In the genomic region with DNA sequence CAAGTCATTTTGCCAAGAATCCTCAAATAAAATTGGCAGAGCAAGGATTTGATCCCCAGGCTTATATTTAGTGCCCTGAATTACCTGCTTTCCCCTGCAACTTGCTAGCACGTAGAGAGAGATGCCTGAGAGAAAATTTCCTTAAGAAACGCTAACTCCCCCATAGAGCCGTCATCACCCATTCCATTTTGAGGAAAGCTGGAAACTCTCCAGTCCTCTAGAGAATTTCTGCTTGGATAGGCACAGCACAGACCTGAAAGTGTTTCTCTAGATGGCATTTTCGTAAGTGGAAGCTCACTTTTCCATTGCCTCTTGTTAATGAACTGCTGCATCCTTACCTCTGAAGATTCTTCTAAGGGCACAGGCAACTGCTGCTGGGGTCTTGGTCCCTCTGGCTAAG, we compare ENCODE assay signal across 21 cellular contexts.
DNase-seq lines count a peak whose midpoint lies in the region; TF ChIP-seq lines count a peak whose summit lies in the region.
"Had no signal": no experiment of that assay in that cellular context is flagged by ENCODE, and none has a peak within 500 bp of the region (broad histone marks: within the 10 kb centered on the region; RNA-seq: fewer than 3 reads in every experiment).

No MANE protein-coding gene starts in this region.

- 87% methylated on average over 4 of the region's 4 CpGs for WGBS in hepatocyte (ENCODE audit: low lambda C conversion rate, missing lambda C conversion rate)

- TF ChIP-seq CTCF in fibroblast of the aortic adventitia (IDR thresholded peaks at IDR 0.05; ENCODE audit: insufficient read depth, low read length) (no peak), hepatocyte (IDR thresholded peaks at IDR 0.05; ENCODE audit: poor library complexity) (no peak)

- H2AFZ ChIP-seq in hepatocyte = no peak overlapping the region

- H3K4me2 ChIP-seq in hepatocyte = no peak overlapping the region
- H3K4me2 ChIP-seq: BLaER1 had no signal

- no peaks in the 10 kb centered on the region for H3K9me3 ChIP-seq in hepatocyte (ENCODE audit: low read depth)

- no peaks in the 10 kb centered on the region for H3K36me3 ChIP-seq in hepatocyte (replicated peaks; ENCODE audit: insufficient read depth, low read depth)
- H3K36me3 ChIP-seq: BLaER1, SJSA1 had no signal

- H3K4me3 ChIP-seq in fibroblast of the aortic adventitia (ENCODE audit: low read depth, low read length) (no peak overlapping the region), hepatocyte (no peak overlapping the region)
- H3K4me3 ChIP-seq: BLaER1, SJSA1 had no signal

- no peaks in the 10 kb centered on the region for H3K9me2 ChIP-seq in hepatocyte (replicated peaks; ENCODE audit: insufficient read depth)

- H3K79me2 ChIP-seq in hepatocyte = no peaks in the 10 kb centered on the region

- no peaks in the 10 kb centered on the region for H3K27me3 ChIP-seq in hepatocyte
- H3K27me3 ChIP-seq: BLaER1, SJSA1 had no signal

- H4K20me1 ChIP-seq in hepatocyte (ENCODE audit: insufficient read depth, poor library complexity, severe bottlenecking) = no peaks in the 10 kb centered on the region
- H4K20me1 ChIP-seq: BLaER1 had no signal

- no peaks in the 10 kb centered on the region for H3K4me1 ChIP-seq in hepatocyte (ENCODE audit: insufficient read depth)

- H3K27ac ChIP-seq in hepatocyte = no peak overlapping the region
- H3K27ac ChIP-seq: BLaER1, HL-60, SJSA1 had no signal

- DNase-seq in DMS79 (lab: John Stamatoyannopoulos, UW) = peak; percentile 78
- peak; percentile 76 for DNase-seq in NCI-H226
- peak; percentile 16 for DNase-seq in fibroblast of the aortic adventitia (ENCODE audit: low read depth)
- DNase-seq in renal cortical epithelial cell (ENCODE audit: low read depth) = peak; percentile 57
- DNase-seq in hepatocyte (ENCODE audit: low spot score) = no peak
- no peak for DNase-seq in NCI-H128 (lab: John Stamatoyannopoulos, UW; ENCODE audit: unreplicated experiment)
- no peak for DNase-seq in KG1 (lab: John Stamatoyannopoulos, UW)
- DNase-seq: CD4-positive, CD25-positive, alpha-beta regulatory T cell; DMS153; MV-4-11; NCI-H1105; NCI-H146; NCI-H1930; NCI-H446; NCI-H524 treated with DMSO at 0.1 percent for 48 hours; NCI-H774; Right ventricle myocardium superior; RPMI8226 had no signal

Comparison
In these comparisons a context has a peak if more than half of its experiments do, and no peak if none do; other contexts are left out.
1. DNase-seq: peak in DMS79 (single experiment), NCI-H226 (single experiment), fibroblast of the aortic adventitia (single experiment) and renal cortical epithelial cell (single experiment); none in hepatocyte (single experiment), NCI-H128 (single experiment) and KG1 (single experiment).